Comparison of ENCODE assay signal across 8 cellular contexts in the genomic region with DNA sequence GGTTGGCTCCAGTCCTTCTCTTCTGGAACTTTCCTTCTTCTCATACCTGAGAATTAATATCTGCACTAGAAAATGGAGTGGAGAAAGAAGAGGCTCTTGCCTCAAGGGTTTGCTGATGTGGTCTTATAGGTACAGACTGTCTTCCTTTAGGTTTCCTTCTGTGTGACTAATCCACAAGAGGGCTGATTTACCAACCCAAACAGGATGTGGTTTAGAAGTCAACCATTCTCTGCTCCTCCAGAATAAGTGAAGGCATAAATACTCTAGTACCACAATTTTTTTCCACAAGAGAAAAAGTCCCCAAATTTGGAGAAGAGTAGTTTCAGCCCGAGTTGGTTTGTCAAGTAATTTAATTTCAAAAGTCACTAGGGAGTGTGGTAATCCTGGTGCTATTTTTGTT.
A peak's percentile ranks its signal among the peaks of the same experiment; 100 is the strongest.
DNase-seq lines count a peak whose midpoint lies in the region; ATAC-seq, FAIRE-seq and TF ChIP-seq lines count a peak whose summit lies in the region.

No MANE protein-coding gene starts in this region.

- intact Hi-C loops in vagina (cut with DNase I): no loop called here

- no peak overlapping the region for H2BK120ac ChIP-seq in neuronal stem cell (ENCODE audit: low read depth, low read length)

- H4K91ac ChIP-seq in neuronal stem cell (ENCODE audit: low read depth, low read length, poor library complexity): no peak overlapping the region

- H2BK5ac ChIP-seq in neuronal stem cell (ENCODE audit: low read length): no peak overlapping the region

- H3K27me3 ChIP-seq in DND-41 (ENCODE audit: insufficient read depth, low read length, poor library complexity) (no peaks in the 10 kb centered on the region), vagina (no peaks in the 10 kb centered on the region), small intestine (ENCODE audit: control insufficient read depth in 2 of 2, insufficient read depth in 2 of 2, low read length in 2 of 2) (no peaks in the 10 kb centered on the region), neuronal stem cell (ENCODE audit: control insufficient read depth in 3 of 3, insufficient read depth in 3 of 3, low read depth in 1 of 3, low read length in 3 of 3) (no peaks in the 10 kb centered on the region)

- no peak overlapping the region for H2BK15ac ChIP-seq in neuronal stem cell (ENCODE audit: low read length)

- H3K36me3 ChIP-seq in DND-41 (ENCODE audit: insufficient read depth, low read length): no peaks in the 10 kb centered on the region
- peaks cover 0 to 15% of the 10 kb centered on the region in 2 donors for H3K36me3 ChIP-seq in vagina
- peaks cover 0 to 4% of the 10 kb centered on the region in 2 donors for H3K36me3 ChIP-seq in small intestine (ENCODE audit: control insufficient read depth in 2 of 2, insufficient read depth in 2 of 2, low read length in 2 of 2)
- peaks cover 0 to 99% of the 10 kb centered on the region in 2 donors for H3K36me3 ChIP-seq in neuronal stem cell (replicated peaks in 1 of 2; ENCODE audit: control insufficient read depth in 2 of 2, insufficient read depth in 2 of 2, low read length in 2 of 2)

- H3K27ac ChIP-seq in DND-41 (ENCODE audit: low read length) (peak overlapping the region; percentile 71), vagina (peak overlapping the region; percentile 53), small intestine (ENCODE audit: low read depth in 1 of 2, low read length in 1 of 2) (peak overlapping the region in 1 of 2 donors; percentile 35), neuronal stem cell (replicated peaks; ENCODE audit: low read length) (no peak overlapping the region)

- H3K9me3 ChIP-seq in DND-41 (ENCODE audit: insufficient read depth, low read length, severe bottlenecking): no peaks in the 10 kb centered on the region
- H3K9me3 ChIP-seq in vagina: no peaks in the 10 kb centered on the region
- no peaks in the 10 kb centered on the region for H3K9me3 ChIP-seq in small intestine (ENCODE audit: control insufficient read depth, low read depth)
- H3K9me3 ChIP-seq in neuronal stem cell (replicated peaks in 1 of 2; ENCODE audit: control insufficient read depth in 2 of 2, insufficient read depth in 1 of 2, low read depth in 1 of 2, low read length in 2 of 2): no peaks in the 10 kb centered on the region

- ATAC-seq in DND-41 (ENCODE audit: insufficient read depth, low read depth) (peak; percentile 100), HG02759 (IDR thresholded peaks at IDR 0.05; ENCODE audit: unreplicated experiment) (peak; percentile 63)

- H3K79me1 ChIP-seq in neuronal stem cell (ENCODE audit: low read depth, low read length): no peaks in the 10 kb centered on the region

- H3K4me1 ChIP-seq in DND-41 (ENCODE audit: insufficient read depth, low read length): peaks cover 37% of the 10 kb centered on the region
- H3K4me1 ChIP-seq in vagina: peaks cover 6% of the 10 kb centered on the region
- no peaks in the 10 kb centered on the region for H3K4me1 ChIP-seq in small intestine (ENCODE audit: control insufficient read depth in 2 of 2, insufficient read depth in 1 of 2, low read depth in 1 of 2, low read length in 1 of 2)
- no peaks in the 10 kb centered on the region for H3K4me1 ChIP-seq in neuronal stem cell (ENCODE audit: control insufficient read depth in 2 of 2, insufficient read depth in 1 of 2, low read depth in 1 of 2, low read length in 2 of 2)

- H3K79me2 ChIP-seq in DND-41 (ENCODE audit: insufficient read depth, low read length): no peaks in the 10 kb centered on the region

- H3K4me2 ChIP-seq in DND-41 (ENCODE audit: insufficient read depth, low read length): peak overlapping the region; percentile 45
- no peak overlapping the region for H3K4me2 ChIP-seq in neuronal stem cell (ENCODE audit: insufficient read depth, low read length, poor library complexity, severe bottlenecking)

- H2BK12ac ChIP-seq in neuronal stem cell (ENCODE audit: low read length): no peak overlapping the region

- H3K4ac ChIP-seq in neuronal stem cell (ENCODE audit: low read length): no peak overlapping the region

- peak; percentile 60 for DNase-seq in DND-41
- DNase-seq in SKM-1 treated with dmso at 0.1 percent for 144 hours (lab: John Stamatoyannopoulos, UW; ENCODE audit: unreplicated experiment): peak; percentile 49
- DNase-seq in fibroblast of the aortic adventitia (ENCODE audit: low read depth): peak; percentile 75
- no peak for DNase-seq in vagina (ENCODE audit: extremely low spot score in 2 of 2)
- DNase-seq in small intestine: no peak
- no peak for DNase-seq in neuronal stem cell (ENCODE audit: low spot score)
- DNase-seq in amniotic stem cell (lab: John Stamatoyannopoulos, UW): no peak

- H3K4me3 ChIP-seq in DND-41 (ENCODE audit: low read depth in 1 of 2, low read length in 2 of 2) (no peak overlapping the region), fibroblast of the aortic adventitia (ENCODE audit: low read depth, low read length) (no peak overlapping the region), vagina (no peak overlapping the region), small intestine (ENCODE audit: low read depth in 1 of 2, low read length in 2 of 2) (no peak overlapping the region), neuronal stem cell (ENCODE audit: low read length in 2 of 2) (no peak overlapping the region)

- no peak overlapping the region for H3K14ac ChIP-seq in neuronal stem cell (ENCODE audit: low read length)

- no peak for FAIRE-seq in small intestine (lab: Jason Lieb, UNC)

- TF ChIP-seq POLR2A in vagina (IDR thresholded peaks at IDR 0.05): no peak

- H2AFZ ChIP-seq in DND-41 (ENCODE audit: low read depth, low read length): 0 out of 2 replicates have a peak overlapping the region, but pooled peaks have one; percentile 6
- H2AFZ ChIP-seq in neuronal stem cell (ENCODE audit: low read length): no peak overlapping the region

- no peak overlapping the region for H4K8ac ChIP-seq in neuronal stem cell (ENCODE audit: low read depth, low read length)

- H3K18ac ChIP-seq in neuronal stem cell (ENCODE audit: low read length): no peak overlapping the region

- H3K9ac ChIP-seq in DND-41 (ENCODE audit: low read depth, low read length) (no peak overlapping the region), neuronal stem cell (ENCODE audit: low read depth, low read length, poor library complexity) (no peak overlapping the region)

- H2AK5ac ChIP-seq in neuronal stem cell (ENCODE audit: low read depth, low read length): no peak overlapping the region

- WGBS in small intestine, 3 donors: 48 to 71% (median 69%) methylated on average over 1 of the region's 1 CpG
- no CpG with 5 or more reads among the region's 1 CpG for WGBS in neuronal stem cell (ENCODE audit: extremely low coverage in 2 of 2, insufficient read length in 2 of 2, insufficient replicate concordance in 1 of 2), 2 donors

- TF ChIP-seq CTCF in DND-41 (IDR thresholded peaks at IDR 0.05; ENCODE audit: borderline replicate concordance, extremely low read depth, low read length, poor library complexity, severe bottlenecking): peak; percentile 40
- no peak for TF ChIP-seq CTCF in fibroblast of the aortic adventitia (IDR thresholded peaks at IDR 0.05; ENCODE audit: insufficient read depth, low read length)
- no peak for TF ChIP-seq CTCF in vagina (IDR thresholded peaks at IDR 0.05)

- no peak overlapping the region for H3K23ac ChIP-seq in neuronal stem cell (ENCODE audit: low read depth, low read length, poor library complexity)

- no peaks in the 10 kb centered on the region for H4K20me1 ChIP-seq in DND-41 (ENCODE audit: insufficient read depth, low read length)

Comparison
In these comparisons a context has a peak if more than half of its experiments do, and no peak if none do; other contexts are left out.
1. DNase-seq: peak in DND-41 (single experiment), SKM-1 treated with dmso at 0.1 percent for 144 hours (single experiment) and fibroblast of the aortic adventitia (single experiment); none in vagina (0 of 2), small intestine (single experiment), neuronal stem cell (single experiment) and amniotic stem cell (single experiment).